Comparison of ENCODE assay signal across 1 cellular context in the genomic region with DNA sequence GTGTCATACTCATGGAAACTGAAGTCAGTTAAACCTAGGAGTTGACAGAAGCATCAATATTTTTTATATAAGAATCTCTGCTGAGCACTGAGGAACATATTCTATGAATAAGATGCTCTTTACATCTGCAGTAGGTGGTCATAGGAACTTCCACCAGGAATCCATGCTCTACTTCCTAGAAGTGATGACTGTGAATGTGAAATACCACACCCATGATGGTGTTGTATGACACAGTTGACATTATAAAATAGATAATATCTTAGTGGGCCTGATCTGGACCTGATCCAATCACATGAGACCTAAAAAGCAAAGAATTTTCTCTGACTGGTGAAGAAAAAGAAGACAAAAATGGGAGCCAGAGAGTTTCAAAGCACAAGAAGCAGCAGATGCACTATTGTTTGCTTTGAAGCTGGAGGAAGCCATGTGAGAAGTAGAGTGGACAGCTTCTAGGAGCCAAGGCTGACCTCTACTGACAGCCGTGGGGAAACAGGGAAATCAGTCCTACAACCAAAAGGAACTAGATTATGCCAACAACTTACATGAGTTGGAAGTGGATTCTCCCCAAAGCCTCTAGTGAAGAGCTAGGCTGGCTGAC.
TF ChIP-seq lines count a peak whose summit lies in the region.

No MANE protein-coding gene starts in this region.

TF ChIP-seq in GM23338, 12 proteins besides CTCF, POLR2A, EP300 and RAD21 (continued from another document):
- TF ChIP-seq, protein P1, sequence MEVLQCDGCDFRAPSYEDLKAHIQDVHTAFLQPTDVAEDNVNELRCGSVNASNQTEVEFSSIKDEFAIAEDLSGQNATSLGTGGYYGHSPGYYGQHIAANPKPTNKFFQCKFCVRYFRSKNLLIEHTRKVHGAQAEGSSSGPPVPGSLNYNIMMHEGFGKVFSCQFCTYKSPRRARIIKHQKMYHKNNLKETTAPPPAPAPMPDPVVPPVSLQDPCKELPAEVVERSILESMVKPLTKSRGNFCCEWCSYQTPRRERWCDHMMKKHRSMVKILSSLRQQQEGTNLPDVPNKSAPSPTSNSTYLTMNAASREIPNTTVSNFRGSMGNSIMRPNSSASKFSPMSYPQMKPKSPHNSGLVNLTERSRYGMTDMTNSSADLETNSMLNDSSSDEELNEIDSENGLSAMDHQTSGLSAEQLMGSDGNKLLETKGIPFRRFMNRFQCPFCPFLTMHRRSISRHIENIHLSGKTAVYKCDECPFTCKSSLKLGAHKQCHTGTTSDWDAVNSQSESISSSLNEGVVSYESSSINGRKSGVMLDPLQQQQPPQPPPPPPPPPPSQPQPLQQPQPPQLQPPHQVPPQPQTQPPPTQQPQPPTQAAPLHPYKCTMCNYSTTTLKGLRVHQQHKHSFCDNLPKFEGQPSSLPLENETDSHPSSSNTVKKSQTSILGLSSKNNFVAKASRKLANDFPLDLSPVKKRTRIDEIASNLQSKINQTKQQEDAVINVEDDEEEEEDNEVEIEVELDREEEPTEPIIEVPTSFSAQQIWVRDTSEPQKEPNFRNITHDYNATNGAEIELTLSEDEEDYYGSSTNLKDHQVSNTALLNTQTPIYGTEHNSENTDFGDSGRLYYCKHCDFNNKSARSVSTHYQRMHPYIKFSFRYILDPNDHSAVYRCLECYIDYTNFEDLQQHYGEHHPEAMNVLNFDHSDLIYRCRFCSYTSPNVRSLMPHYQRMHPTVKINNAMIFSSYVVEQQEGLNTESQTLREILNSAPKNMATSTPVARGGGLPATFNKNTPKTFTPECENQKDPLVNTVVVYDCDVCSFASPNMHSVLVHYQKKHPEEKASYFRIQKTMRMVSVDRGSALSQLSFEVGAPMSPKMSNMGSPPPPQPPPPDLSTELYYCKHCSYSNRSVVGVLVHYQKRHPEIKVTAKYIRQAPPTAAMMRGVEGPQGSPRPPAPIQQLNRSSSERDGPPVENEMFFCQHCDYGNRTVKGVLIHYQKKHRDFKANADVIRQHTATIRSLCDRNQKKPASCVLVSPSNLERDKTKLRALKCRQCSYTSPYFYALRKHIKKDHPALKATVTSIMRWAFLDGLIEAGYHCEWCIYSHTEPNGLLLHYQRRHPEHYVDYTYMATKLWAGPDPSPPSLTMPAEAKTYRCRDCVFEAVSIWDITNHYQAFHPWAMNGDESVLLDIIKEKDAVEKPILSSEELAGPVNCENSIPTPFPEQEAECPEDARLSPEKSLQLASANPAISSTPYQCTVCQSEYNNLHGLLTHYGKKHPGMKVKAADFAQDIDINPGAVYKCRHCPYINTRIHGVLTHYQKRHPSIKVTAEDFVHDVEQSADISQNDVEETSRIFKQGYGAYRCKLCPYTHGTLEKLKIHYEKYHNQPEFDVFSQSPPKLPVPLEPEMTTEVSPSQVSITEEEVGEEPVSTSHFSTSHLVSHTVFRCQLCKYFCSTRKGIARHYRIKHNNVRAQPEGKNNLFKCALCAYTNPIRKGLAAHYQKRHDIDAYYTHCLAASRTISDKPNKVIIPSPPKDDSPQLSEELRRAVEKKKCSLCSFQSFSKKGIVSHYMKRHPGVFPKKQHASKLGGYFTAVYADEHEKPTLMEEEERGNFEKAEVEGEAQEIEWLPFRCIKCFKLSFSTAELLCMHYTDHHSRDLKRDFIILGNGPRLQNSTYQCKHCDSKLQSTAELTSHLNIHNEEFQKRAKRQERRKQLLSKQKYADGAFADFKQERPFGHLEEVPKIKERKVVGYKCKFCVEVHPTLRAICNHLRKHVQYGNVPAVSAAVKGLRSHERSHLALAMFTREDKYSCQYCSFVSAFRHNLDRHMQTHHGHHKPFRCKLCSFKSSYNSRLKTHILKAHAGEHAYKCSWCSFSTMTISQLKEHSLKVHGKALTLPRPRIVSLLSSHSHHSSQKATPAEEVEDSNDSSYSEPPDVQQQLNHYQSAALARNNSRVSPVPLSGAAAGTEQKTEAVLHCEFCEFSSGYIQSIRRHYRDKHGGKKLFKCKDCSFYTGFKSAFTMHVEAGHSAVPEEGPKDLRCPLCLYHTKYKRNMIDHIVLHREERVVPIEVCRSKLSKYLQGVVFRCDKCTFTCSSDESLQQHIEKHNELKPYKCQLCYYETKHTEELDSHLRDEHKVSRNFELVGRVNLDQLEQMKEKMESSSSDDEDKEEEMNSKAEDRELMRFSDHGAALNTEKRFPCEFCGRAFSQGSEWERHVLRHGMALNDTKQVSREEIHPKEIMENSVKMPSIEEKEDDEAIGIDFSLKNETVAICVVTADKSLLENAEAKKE (CRISPR knock-in tag; IDR thresholded peaks at IDR 0.05): no peak
- TF ChIP-seq, protein P2, sequence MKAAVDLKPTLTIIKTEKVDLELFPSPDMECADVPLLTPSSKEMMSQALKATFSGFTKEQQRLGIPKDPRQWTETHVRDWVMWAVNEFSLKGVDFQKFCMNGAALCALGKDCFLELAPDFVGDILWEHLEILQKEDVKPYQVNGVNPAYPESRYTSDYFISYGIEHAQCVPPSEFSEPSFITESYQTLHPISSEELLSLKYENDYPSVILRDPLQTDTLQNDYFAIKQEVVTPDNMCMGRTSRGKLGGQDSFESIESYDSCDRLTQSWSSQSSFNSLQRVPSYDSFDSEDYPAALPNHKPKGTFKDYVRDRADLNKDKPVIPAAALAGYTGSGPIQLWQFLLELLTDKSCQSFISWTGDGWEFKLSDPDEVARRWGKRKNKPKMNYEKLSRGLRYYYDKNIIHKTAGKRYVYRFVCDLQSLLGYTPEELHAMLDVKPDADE (IDR thresholded peaks at IDR 0.05): no peak
- no peak for TF ChIP-seq CREB1 (CRISPR knock-in tag; IDR thresholded peaks at IDR 0.05; ENCODE audit: low read depth)
- TF ChIP-seq, protein P3, sequence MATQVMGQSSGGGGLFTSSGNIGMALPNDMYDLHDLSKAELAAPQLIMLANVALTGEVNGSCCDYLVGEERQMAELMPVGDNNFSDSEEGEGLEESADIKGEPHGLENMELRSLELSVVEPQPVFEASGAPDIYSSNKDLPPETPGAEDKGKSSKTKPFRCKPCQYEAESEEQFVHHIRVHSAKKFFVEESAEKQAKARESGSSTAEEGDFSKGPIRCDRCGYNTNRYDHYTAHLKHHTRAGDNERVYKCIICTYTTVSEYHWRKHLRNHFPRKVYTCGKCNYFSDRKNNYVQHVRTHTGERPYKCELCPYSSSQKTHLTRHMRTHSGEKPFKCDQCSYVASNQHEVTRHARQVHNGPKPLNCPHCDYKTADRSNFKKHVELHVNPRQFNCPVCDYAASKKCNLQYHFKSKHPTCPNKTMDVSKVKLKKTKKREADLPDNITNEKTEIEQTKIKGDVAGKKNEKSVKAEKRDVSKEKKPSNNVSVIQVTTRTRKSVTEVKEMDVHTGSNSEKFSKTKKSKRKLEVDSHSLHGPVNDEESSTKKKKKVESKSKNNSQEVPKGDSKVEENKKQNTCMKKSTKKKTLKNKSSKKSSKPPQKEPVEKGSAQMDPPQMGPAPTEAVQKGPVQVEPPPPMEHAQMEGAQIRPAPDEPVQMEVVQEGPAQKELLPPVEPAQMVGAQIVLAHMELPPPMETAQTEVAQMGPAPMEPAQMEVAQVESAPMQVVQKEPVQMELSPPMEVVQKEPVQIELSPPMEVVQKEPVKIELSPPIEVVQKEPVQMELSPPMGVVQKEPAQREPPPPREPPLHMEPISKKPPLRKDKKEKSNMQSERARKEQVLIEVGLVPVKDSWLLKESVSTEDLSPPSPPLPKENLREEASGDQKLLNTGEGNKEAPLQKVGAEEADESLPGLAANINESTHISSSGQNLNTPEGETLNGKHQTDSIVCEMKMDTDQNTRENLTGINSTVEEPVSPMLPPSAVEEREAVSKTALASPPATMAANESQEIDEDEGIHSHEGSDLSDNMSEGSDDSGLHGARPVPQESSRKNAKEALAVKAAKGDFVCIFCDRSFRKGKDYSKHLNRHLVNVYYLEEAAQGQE (IDR thresholded peaks at IDR 0.05; ENCODE audit: unreplicated experiment): no peak
- no peak for TF ChIP-seq ZNF114 (CRISPR knock-in tag; IDR thresholded peaks at IDR 0.05)
